ENCODE assay signal across 23 cellular contexts in genomic region chr9:113659039-113659438, GRCh38.
"Had no signal": no experiment of that assay in that cellular context is flagged by ENCODE, and none has a peak within 500 bp of the region (broad histone marks: within the 10 kb centered on the region; RNA-seq: fewer than 3 reads in every experiment).

No MANE protein-coding gene starts in this region.

- H3K9me3 ChIP-seq: colonic mucosa, esophagus squamous epithelium, gastrocnemius medialis, prostate gland had no signal

- H3K36me3 ChIP-seq: colonic mucosa, esophagus squamous epithelium, gastrocnemius medialis, prostate gland had no signal

- H3K4me3 ChIP-seq: colonic mucosa, dorsolateral prefrontal cortex, esophagus squamous epithelium, gastrocnemius medialis, prostate gland had no signal

- H3K36me3 Mint-ChIP-seq: activated naive CD4-positive, alpha-beta T cell treated with anti-CD3 and anti-CD28 coated beads, Interleukin-2, amount 50 U/mL, for 24 hours; brain; naive thymus-derived CD4-positive, alpha-beta T cell; WTC11 had no signal

- H3K9me3 Mint-ChIP-seq: activated naive CD4-positive, alpha-beta T cell treated with anti-CD3 and anti-CD28 coated beads, Interleukin-2, amount 50 U/mL, for 24 hours; brain; central memory CD8-positive, alpha-beta T cell; effector memory CD8-positive, alpha-beta T cell; naive thymus-derived CD4-positive, alpha-beta T cell; WTC11 had no signal

- ATAC-seq: activated CD4-positive, alpha-beta T cell treated with anti-CD3 and anti-CD28 coated beads for 36 hours; effector memory CD8-positive, alpha-beta T cell; gastrocnemius medialis; left cardiac atrium; naive thymus-derived CD4-positive, alpha-beta T cell; stimulated activated naive CD8-positive, alpha-beta T cell treated with anti-CD3 and anti-CD28 coated beads, Interleukin-15, Interleukin-2, amounts not matched to agents 100 U/mL and 50 U/mL, for 24 hours had no signal

- H3K27me3 ChIP-seq: colonic mucosa, gastrocnemius medialis had no signal

- DNase-seq: activated CD4-positive, alpha-beta T cell treated with anti-CD3 and anti-CD28 coated beads for 36 hours; activated CD4-positive, alpha-beta T cell treated with anti-CD3 and anti-CD28 coated beads, Interleukin-2, amount 50 U/mL, for 48 hours; activated gamma-delta T cell; activated T-cell treated with anti-CD3 and anti-CD28 coated beads for 4 hours; aorta; colonic mucosa; effector memory CD8-positive, alpha-beta T cell; esophagus squamous epithelium; gastrocnemius medialis; hypothalamus; left cardiac atrium; mesendoderm; naive thymus-derived CD4-positive, alpha-beta T cell; stimulated activated CD4-positive, alpha-beta T cell treated with anti-CD3 and anti-CD28 coated beads, Interleukin-4, amount 100 ng/mL, for 24 hours; stimulated activated naive CD8-positive, alpha-beta T cell treated with anti-CD3 and anti-CD28 coated beads, Interleukin-15, Interleukin-2, amounts not matched to agents 100 U/mL and 50 U/mL, for 24 hours; T-helper 9 cell had no signal

- H3K4me3 Mint-ChIP-seq: activated CD4-positive, alpha-beta T cell treated with anti-CD3 and anti-CD28 coated beads for 36 hours; activated naive CD4-positive, alpha-beta T cell treated with anti-CD3 and anti-CD28 coated beads, Interleukin-2, amount 50 U/mL, for 24 hours; brain; central memory CD8-positive, alpha-beta T cell; effector memory CD8-positive, alpha-beta T cell; naive thymus-derived CD4-positive, alpha-beta T cell; WTC11 had no signal

- H3K27ac ChIP-seq: colonic mucosa, dorsolateral prefrontal cortex, esophagus squamous epithelium, gastrocnemius medialis, prostate gland had no signal

- FAIRE-seq: islet of Langerhans had no signal

- H3K27ac Mint-ChIP-seq: activated CD4-positive, alpha-beta T cell treated with anti-CD3 and anti-CD28 coated beads for 36 hours; activated naive CD4-positive, alpha-beta T cell treated with anti-CD3 and anti-CD28 coated beads, Interleukin-2, amount 50 U/mL, for 24 hours; effector memory CD8-positive, alpha-beta T cell; naive thymus-derived CD4-positive, alpha-beta T cell; WTC11 had no signal

- H3K4me1 ChIP-seq: colonic mucosa, prostate gland had no signal

- H3K4me1 Mint-ChIP-seq: activated naive CD4-positive, alpha-beta T cell treated with anti-CD3 and anti-CD28 coated beads, Interleukin-2, amount 50 U/mL, for 24 hours had no signal

- H3K27me3 Mint-ChIP-seq: activated naive CD4-positive, alpha-beta T cell treated with anti-CD3 and anti-CD28 coated beads, Interleukin-2, amount 50 U/mL, for 24 hours had no signal
